Comparison of ENCODE assay signal across 8 cellular contexts in genomic region chr11:36492724-36493304, GRCh38. TPM values are rescaled to one million over a fixed set of nuclear protein-coding genes. Genes with fewer than 3 reads are reported as not detected.
A peak's percentile ranks its signal among the peaks of the same experiment; 100 is the strongest.
DNase-seq lines count a peak whose midpoint lies in the region; ATAC-seq and TF ChIP-seq lines count a peak whose summit lies in the region.

No MANE protein-coding gene starts in this region.

- POLR2A ChIA-PET in IMR-90 (lab: Charles Lee; ENCODE audit: unreplicated experiment), result interaction anchor here (0.5 to 0.6 kb wide), 2 partner anchors 163 to 747 kb away, joined by 3 to 6 read pairs; no protein-coding TSS in a partner anchor

- H3K9me3 ChIP-seq in IMR-90 (ENCODE audit: control insufficient read depth, insufficient read depth, low read length), result no peaks in the 10 kb centered on the region
- no peaks in the 10 kb centered on the region for H3K9me3 ChIP-seq in mesenchymal stem cell (ENCODE audit: control insufficient read depth, low read length)

- H3K9ac ChIP-seq in IMR-90 (ENCODE audit: low read depth, low read length), result no peak overlapping the region
- no peak overlapping the region for H3K9ac ChIP-seq in mesenchymal stem cell (ENCODE audit: low read length)

- H3K56ac ChIP-seq in IMR-90 (ENCODE audit: extremely low read depth, insufficient read depth, low read length), result no peak overlapping the region

- no peak overlapping the region for H3K4me3 ChIP-seq in IMR-90 (ENCODE audit: insufficient read depth, low read depth, low read length)
- no peak overlapping the region for H3K4me3 ChIP-seq in mesenchymal stem cell (ENCODE audit: insufficient read depth in 1 of 2, low read depth in 1 of 2, low read length in 2 of 2)

- H2BK12ac ChIP-seq in mesenchymal stem cell (ENCODE audit: low read length in 2 of 2), result no peak overlapping the region

- H3K27ac ChIP-seq in IMR-90 (ENCODE audit: insufficient read depth, low read length) (no peak overlapping the region), mesenchymal stem cell (ENCODE audit: low read length, poor library complexity, severe bottlenecking) (no peak overlapping the region)

- H3K27me3 ChIP-seq in IMR-90 (ENCODE audit: control insufficient read depth, insufficient read depth, low read length) (no peaks in the 10 kb centered on the region), mesenchymal stem cell (ENCODE audit: control insufficient read depth in 1 of 2, insufficient read depth in 1 of 2, low read length in 2 of 2) (no peaks in the 10 kb centered on the region)

- TF ChIP-seq CTCF in IMR-90 (conservative IDR thresholded peaks at IDR 0.05; ENCODE audit: low read depth, low read length), result peak; percentile 76

- CTCF ChIA-PET in IMR-90 (lab: Yijun Ruan, JAX), result interaction anchor here (0.5 to 1.4 kb wide), 21 partner anchors 9 to 244 kb away, joined by 3 to 16 read pairs (median 4); partner anchors contain the start of gene PRR5L

- H3K14ac ChIP-seq in IMR-90 (replicated peaks; ENCODE audit: low read depth, low read length), result no peak overlapping the region
- H3K14ac ChIP-seq in mesenchymal stem cell (ENCODE audit: low read length in 2 of 2), result no peak overlapping the region

- H3K36me3 ChIP-seq in IMR-90 (ENCODE audit: control insufficient read depth, insufficient read depth, low read length) (peaks cover 28% of the 10 kb centered on the region), mesenchymal stem cell (ENCODE audit: control insufficient read depth in 1 of 2, insufficient read depth in 2 of 2, low read depth in 1 of 2, low read length in 2 of 2) (peaks cover 12 to 94% of the 10 kb centered on the region in 2 experiments)

- H2AK9ac ChIP-seq in IMR-90 (replicated peaks; ENCODE audit: low read depth, low read length, poor library complexity), result no peak overlapping the region

- dilution Hi-C loops in IMR-90 (cut with HindIII; ENCODE audit: low sequenced_read_pairs, unreplicated experiment), result no loop called here

- H4K8ac ChIP-seq in IMR-90 (ENCODE audit: low read depth in 2 of 2, low read length in 2 of 2) (no peak overlapping the region), mesenchymal stem cell (ENCODE audit: low read length) (no peak overlapping the region)

- no peak overlapping the region for H3K23ac ChIP-seq in IMR-90 (ENCODE audit: low read depth, low read length)
- no peak overlapping the region for H3K23ac ChIP-seq in mesenchymal stem cell (ENCODE audit: low read length in 2 of 2)

- H2AK5ac ChIP-seq in IMR-90 (ENCODE audit: low read depth, low read length) (peak overlapping the region; percentile 28; the same call in 1 of the 2 replicates), mesenchymal stem cell (ENCODE audit: low read length, severe bottlenecking) (no peak overlapping the region)

- DNase-seq in stimulated activated CD4-positive, alpha-beta T cell treated with anti-CD3 and anti-CD28 coated beads, Interleukin-4, amount 100 ng/mL, for 24 hours, result peak; percentile 40
- DNase-seq in stimulated activated CD4-positive, alpha-beta T cell treated with anti-CD3 and anti-CD28 coated beads, Interleukin-12 subunit alpha, Interleukin-12 subunit beta, amount 100 ng/mL, for 4 hours, result no peak
- DNase-seq in IMR-90, result peak; percentile 63
- DNase-seq in SHP77 (lab: John Stamatoyannopoulos, UW), result peak; percentile 33 to 35
- DNase-seq in effector CD4-positive, alpha-beta T cell, result peak; percentile 7
- DNase-seq in mesenchymal stem cell, result peak; percentile 67
- no peak for DNase-seq in cerebellar nuclear complex (lab: John Stamatoyannopoulos, UW)

- intact Hi-C loops in IMR-90 (cut with micrococcal nuclease), result loop anchor here (1.0 kb wide), 1 partner anchor 201 kb away; no protein-coding TSS in a partner anchor

- no peak overlapping the region for H2BK15ac ChIP-seq in IMR-90 (ENCODE audit: low read depth, low read length)
- H2BK15ac ChIP-seq in mesenchymal stem cell (ENCODE audit: low read depth, poor library complexity, severe bottlenecking), result no peak overlapping the region

- H3K4ac ChIP-seq in IMR-90 (ENCODE audit: low read depth, low read length) (no peak overlapping the region), mesenchymal stem cell (ENCODE audit: low read depth in 1 of 2, low read length in 2 of 2) (no peak overlapping the region)

- H3K18ac ChIP-seq in IMR-90 (ENCODE audit: low read depth, low read length) (no peak overlapping the region), mesenchymal stem cell (ENCODE audit: low read depth in 1 of 2, low read length in 2 of 2) (no peak overlapping the region)

- in situ Hi-C loops in IMR-90 (cut with MboI; ENCODE audit: low sequenced_read_pairs), result loop anchor here (25.0 kb wide), 1 partner anchor 681 kb away; no protein-coding TSS in a partner anchor

- H2AFZ ChIP-seq in IMR-90 (replicated peaks; ENCODE audit: low read length, poor library complexity) (no peak overlapping the region), mesenchymal stem cell (ENCODE audit: low read depth, low read length) (no peak overlapping the region)

- ATAC-seq in IMR-90 (ENCODE audit: low read depth) (peak; percentile 71), HG03521 (IDR thresholded peaks at IDR 0.05; ENCODE audit: unreplicated experiment) (no peak)

- no peak overlapping the region for H2BK120ac ChIP-seq in IMR-90 (ENCODE audit: low read depth, low read length)
- no peak overlapping the region for H2BK120ac ChIP-seq in mesenchymal stem cell (ENCODE audit: low read depth, low read length)

- peaks cover 14 to 32% of the 10 kb centered on the region in 2 experiments for H3K79me1 ChIP-seq in IMR-90 (ENCODE audit: low read depth in 1 of 2, low read length in 2 of 2)
- H3K79me1 ChIP-seq in mesenchymal stem cell (replicated peaks; ENCODE audit: low read length, poor library complexity, severe bottlenecking), result peaks cover 16% of the 10 kb centered on the region

- H3K4me2 ChIP-seq in IMR-90 (ENCODE audit: low read depth, low read length) (no peak overlapping the region), mesenchymal stem cell (ENCODE audit: low read length, poor library complexity, severe bottlenecking) (no peak overlapping the region)

- no peak overlapping the region for H4K5ac ChIP-seq in IMR-90 (ENCODE audit: low read depth, low read length)

- H2BK5ac ChIP-seq in IMR-90 (ENCODE audit: low read depth, low read length, poor library complexity, severe bottlenecking) (no peak overlapping the region), mesenchymal stem cell (ENCODE audit: low read depth, low read length, poor library complexity, severe bottlenecking) (no peak overlapping the region)

- peak; percentile 82 for TF ChIP-seq RAD21 in IMR-90 (IDR thresholded peaks at IDR 0.05; ENCODE audit: low read length)

- BruUV-seq in IMR-90 (replicated peaks; lab: Mats Ljungman, UMichigan), result no TSS peak

- H3K4me1 ChIP-seq in IMR-90 (ENCODE audit: control insufficient read depth, insufficient read depth, low read length), result peaks cover 1% of the 10 kb centered on the region; the same call in 1 of the 2 replicates
- no peaks in the 10 kb centered on the region for H3K4me1 ChIP-seq in mesenchymal stem cell (ENCODE audit: control insufficient read depth, insufficient read depth, low read depth, low read length)

- H3K9me1 ChIP-seq in IMR-90 (ENCODE audit: insufficient read depth, low read length), result no peaks in the 10 kb centered on the region

- H2BK20ac ChIP-seq in IMR-90 (ENCODE audit: low read depth, low read length), result no peak overlapping the region

- H4K91ac ChIP-seq in IMR-90 (ENCODE audit: insufficient read depth, low read depth, low read length), result no peak overlapping the region
- H4K91ac ChIP-seq in mesenchymal stem cell (ENCODE audit: low read length), result no peak overlapping the region

- no peaks in the 10 kb centered on the region; the same call in 1 of the 2 replicates for H4K20me1 ChIP-seq in IMR-90 (ENCODE audit: insufficient read depth, low read length)

- no peak for TF ChIP-seq POLR2A in IMR-90 (IDR thresholded peaks at IDR 0.05; ENCODE audit: low read depth, low read length)

TF ChIP-seq in IMR-90, 13 proteins besides CTCF, POLR2A, EP300 and RAD21:
- peak; percentile 65 for TF ChIP-seq SMC3 (IDR thresholded peaks at IDR 0.05; ENCODE audit: low read depth, low read length)
- no peak for TF ChIP-seq USF2 (IDR thresholded peaks at IDR 0.05; ENCODE audit: low read depth, low read length)
TF ChIP-seq in IMR-90: peak in this region for 1.

RNA-seq across cellular contexts. Expression of gene TRAF6, which starts 17.3 kb away (rescaled TPM):
- 15.3 and 17.6 TPM in 2 replicates for total RNA-seq in IMR-90 (2012; rRNA removed)
- 5.6 and 6.0 TPM in 2 replicates for polyA plus RNA-seq in IMR-90 (2012; rRNA removed)
- polyA plus RNA-seq in IMR-90 (2012; cell fraction: cytosol; rRNA removed), result 1.5 and 1.9 TPM in 2 replicates
- 1.4 and 10.2 TPM in 2 replicates for polyA plus RNA-seq in IMR-90 (2012; cell fraction: nucleus; rRNA removed; ENCODE audit: low replicate concordance)
- polyA plus RNA-seq in mesenchymal stem cell (2013, experiment 1 of 2), result 8.5 TPM
- polyA plus RNA-seq in mesenchymal stem cell (2013, experiment 2 of 2), result 8.5 TPM

Comparison
In these comparisons a context has a peak if more than half of its experiments do, and no peak if none do; other contexts are left out.
1. DNase-seq: peak in stimulated activated CD4-positive, alpha-beta T cell treated with anti-CD3 and anti-CD28 coated beads, Interleukin-4, amount 100 ng/mL, for 24 hours (single experiment), IMR-90 (single experiment), SHP77 (2 of 2), effector CD4-positive, alpha-beta T cell (single experiment) and mesenchymal stem cell (single experiment); none in stimulated activated CD4-positive, alpha-beta T cell treated with anti-CD3 and anti-CD28 coated beads, Interleukin-12 subunit alpha, Interleukin-12 subunit beta, amount 100 ng/mL, for 4 hours (single experiment) and cerebellar nuclear complex (0 of 2).